In the genomic region with DNA sequence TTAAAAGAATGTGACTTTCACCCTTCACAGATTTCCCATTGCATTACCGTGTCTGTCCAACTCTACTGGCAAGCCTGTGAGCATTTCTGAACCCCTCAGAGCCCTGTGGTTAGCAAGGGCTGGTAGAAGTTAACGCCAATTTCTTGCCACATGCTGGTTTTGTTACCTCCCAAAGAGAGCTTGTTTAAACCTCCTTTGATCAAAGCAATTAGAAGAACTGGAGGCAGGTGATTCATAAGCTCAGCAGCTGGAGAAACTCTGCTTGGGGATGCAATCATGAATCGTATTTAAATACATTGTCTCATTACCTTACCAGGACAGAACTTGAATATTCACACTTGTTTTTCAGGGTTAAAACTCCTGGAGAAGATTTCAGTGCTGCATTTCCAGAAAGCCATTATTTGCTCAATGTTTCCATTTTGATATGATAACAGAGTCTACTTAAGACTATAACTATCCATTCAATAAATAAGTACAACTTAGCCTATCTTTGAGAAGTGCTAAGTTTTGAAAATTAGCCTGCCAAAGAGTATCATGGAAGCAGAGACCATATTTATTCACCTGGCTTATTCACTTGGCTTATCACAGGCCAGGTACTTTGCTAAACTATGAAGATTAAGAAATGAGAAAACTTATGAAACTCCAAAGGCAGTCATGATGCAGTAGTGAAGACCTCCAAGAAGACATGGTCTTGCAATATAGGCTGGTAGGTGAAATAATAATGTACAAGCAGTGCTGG, we compare ENCODE assay signal across 23 cellular contexts.
"Had no signal": no experiment of that assay in that cellular context is flagged by ENCODE, and none has a peak within 500 bp of the region (broad histone marks: within the 10 kb centered on the region; RNA-seq: fewer than 3 reads in every experiment).

No MANE protein-coding gene starts in this region.

- ATAC-seq: left cardiac atrium; lower lobe of right lung; natural killer cell treated with Interleukin-12 subunit alpha and Interleukin-12 subunit beta and Interleukin-15 and Interleukin-18, amount 100 ng/mL, for 72 hours; right lobe of liver; stimulated activated memory B cell treated with anti-CD40 and anti-IgM and Interleukin-4, amounts not matched to agents 10 μg/mL and 1 μg/mL and 100 μg/mL, for 72 hours had no signal

- DNase-seq: effector memory CD4-positive, alpha-beta T cell; immature natural killer cell; left cardiac atrium; left ventricle myocardium inferior; lower lobe of right lung; midbrain; nucleus accumbens; ovary; right lobe of liver; spleen; stimulated activated CD4-positive, alpha-beta T cell treated with anti-CD3 and anti-CD28 coated beads, Interleukin-15, amount 100 ng/mL, for 24 hours; stimulated activated CD4-positive, alpha-beta T cell treated with anti-CD3 and anti-CD28 coated beads, Interleukin-1b, Interleukin-23, amount 100 ng/mL, for 48 hours; stimulated activated CD4-positive, alpha-beta T cell treated with anti-CD3 and anti-CD28 coated beads, Interleukin-4, amount 100 ng/mL, for 24 hours; tibial artery; upper lobe of left lung; uterus had no signal

- H3K4me2 ChIP-seq: neural progenitor cell had no signal

- H3K27ac Mint-ChIP-seq: immature natural killer cell; memory B cell; natural killer cell treated with Interleukin-12 subunit alpha and Interleukin-12 subunit beta and Interleukin-15 and Interleukin-18, amount 100 ng/mL, for 72 hours; neural progenitor cell; progenitor cell of endocrine pancreas; stimulated activated memory B cell treated with anti-CD40 and anti-IgM and Interleukin-4, amounts not matched to agents 10 μg/mL and 1 μg/mL and 100 μg/mL, for 72 hours; stimulated activated naive CD8-positive, alpha-beta T cell treated with anti-CD3 and anti-CD28 coated beads, Interleukin-15, Interleukin-2, amounts not matched to agents 100 ng/mL and 50 ng/mL, for 24 hours had no signal

- H3K9me3 ChIP-seq: left ventricle myocardium inferior, lower lobe of right lung, ovary, right lobe of liver, spleen, tibial artery, upper lobe of left lung, uterus had no signal

- H3K9me3 Mint-ChIP-seq: natural killer cell treated with Interleukin-12 subunit alpha and Interleukin-12 subunit beta and Interleukin-15 and Interleukin-18, amount 100 ng/mL, for 72 hours; stimulated activated naive CD8-positive, alpha-beta T cell treated with anti-CD3 and anti-CD28 coated beads, Interleukin-15, Interleukin-2, amounts not matched to agents 100 ng/mL and 50 ng/mL, for 24 hours had no signal

- H3K4me1 Mint-ChIP-seq: immature natural killer cell; memory B cell; neural progenitor cell; stimulated activated memory B cell treated with anti-CD40 and anti-IgM and Interleukin-4, amounts not matched to agents 10 μg/mL and 1 μg/mL and 100 μg/mL, for 72 hours had no signal

- H3K4me3 Mint-ChIP-seq: immature natural killer cell; memory B cell; natural killer cell treated with Interleukin-12 subunit alpha and Interleukin-12 subunit beta and Interleukin-15 and Interleukin-18, amount 100 ng/mL, for 72 hours; neural progenitor cell; stimulated activated memory B cell treated with anti-CD40 and anti-IgM and Interleukin-4, amounts not matched to agents 10 μg/mL and 1 μg/mL and 100 μg/mL, for 72 hours; stimulated activated naive CD8-positive, alpha-beta T cell treated with anti-CD3 and anti-CD28 coated beads, Interleukin-15, Interleukin-2, amounts not matched to agents 100 ng/mL and 50 ng/mL, for 24 hours had no signal

- H2AFZ ChIP-seq: neural progenitor cell had no signal

- H3K27me3 Mint-ChIP-seq: stimulated activated memory B cell treated with anti-CD40 and anti-IgM and Interleukin-4, amounts not matched to agents 10 μg/mL and 1 μg/mL and 100 μg/mL, for 72 hours had no signal

- H3K27me3 ChIP-seq: ovary, right lobe of liver, spleen, tibial artery, upper lobe of left lung, uterus had no signal

- H3K36me3 ChIP-seq: left ventricle myocardium inferior, lower lobe of right lung, neural progenitor cell, ovary, right lobe of liver, spleen, tibial artery, upper lobe of left lung, uterus had no signal

- H3K27ac ChIP-seq: left ventricle myocardium inferior, lower lobe of right lung, neural progenitor cell, ovary, right lobe of liver, spleen, tibial artery, upper lobe of left lung, uterus had no signal

- H3K4me1 ChIP-seq: left ventricle myocardium inferior, lower lobe of right lung, neural progenitor cell, right lobe of liver, spleen, tibial artery, upper lobe of left lung, uterus had no signal

- H3K36me3 Mint-ChIP-seq: immature natural killer cell; memory B cell; natural killer cell treated with Interleukin-12 subunit alpha and Interleukin-12 subunit beta and Interleukin-15 and Interleukin-18, amount 100 ng/mL, for 72 hours; neural progenitor cell; stimulated activated memory B cell treated with anti-CD40 and anti-IgM and Interleukin-4, amounts not matched to agents 10 μg/mL and 1 μg/mL and 100 μg/mL, for 72 hours had no signal

- H3K4me3 ChIP-seq: left ventricle myocardium inferior, lower lobe of right lung, neural progenitor cell, ovary, right lobe of liver, spleen, tibial artery, upper lobe of left lung, uterus had no signal

- H3K9ac ChIP-seq: neural progenitor cell had no signal

- FAIRE-seq: keratinocyte had no signal
